13 cellular contexts compared by ENCODE assay signal in genomic region chr7:43727003-43727402, GRCh38. TPM values are rescaled to one million over a fixed set of nuclear protein-coding genes. Genes with fewer than 3 reads are reported as not detected.
DNase-seq lines count a peak whose midpoint lies in the region; ATAC-seq and TF ChIP-seq lines count a peak whose summit lies in the region.
"Had no signal": no experiment of that assay in that cellular context is flagged by ENCODE, and none has a peak within 500 bp of the region (broad histone marks: within the 10 kb centered on the region; RNA-seq: fewer than 3 reads in every experiment).

No MANE protein-coding gene starts in this region.

- no peak for TF ChIP-seq CTCF in Loucy (conservative IDR thresholded peaks at IDR 0.05; ENCODE audit: low read length)
- TF ChIP-seq CTCF in mammary epithelial cell (conservative IDR thresholded peaks at IDR 0.05 in 1 of 2, IDR thresholded peaks at IDR 0.05 in 1 of 2; ENCODE audit: extremely low read depth in 1 of 2, insufficient read depth in 1 of 2, low read depth in 1 of 2, low read length in 2 of 2) = no peak

- CTCF ChIA-PET in mammary epithelial cell (lab: Charles Lee; ENCODE audit: low non-redundant PET) = no interaction called here

- intact Hi-C loops in mammary epithelial cell (cut with micrococcal nuclease) = loop anchor here (5.0 kb wide), 2 partner anchors 35 to 225 kb away; no protein-coding TSS in a partner anchor
- intact Hi-C loops in posterior vena cava (cut with DNase I) = no loop called here

- 96% methylated on average over 5 of the region's 5 CpGs for WGBS in mammary epithelial cell (ENCODE audit: low coverage, missing lambda C conversion rate)

- dilution Hi-C loops in mammary epithelial cell (cut with HindIII; ENCODE audit: low sequenced_read_pairs) = no loop called here

- H3F3A ChIP-seq in Loucy (ENCODE audit: low read depth) = no peaks in the 10 kb centered on the region

- H3K36me3 ChIP-seq in Loucy (ENCODE audit: insufficient read depth, low read length) (no peaks in the 10 kb centered on the region), mammary epithelial cell (ENCODE audit: insufficient read depth, low read length) (no peaks in the 10 kb centered on the region)
- H3K36me3 ChIP-seq: suprapubic skin had no signal

- peak overlapping the region; percentile 47 for H3K27ac Mint-ChIP-seq in activated naive CD4-positive, alpha-beta T cell treated with anti-CD3 and anti-CD28 coated beads, Interleukin-2, amount 50 U/mL, for 24 hours
- no peak overlapping the region for H3K27ac Mint-ChIP-seq in stimulated activated naive CD8-positive, alpha-beta T cell treated with anti-CD3 and anti-CD28 coated beads, Interleukin-15, amount 100 ng/mL, for 72 hours

- no peak overlapping the region for H2AFZ ChIP-seq in Loucy (ENCODE audit: low read length)
- H2AFZ ChIP-seq in mammary epithelial cell (ENCODE audit: low read depth, low read length) = no peak overlapping the region

- H3K4me1 ChIP-seq in Loucy (ENCODE audit: insufficient read depth, low read length, poor library complexity, severe bottlenecking) = peaks cover 32% of the 10 kb centered on the region
- peaks cover 6% of the 10 kb centered on the region for H3K4me1 ChIP-seq in mammary epithelial cell (ENCODE audit: insufficient read depth, low read length)

- peaks cover 70% of the 10 kb centered on the region for H3K79me2 ChIP-seq in Loucy (ENCODE audit: insufficient read depth, low read length)
- peaks cover 70% of the 10 kb centered on the region for H3K79me2 ChIP-seq in mammary epithelial cell (ENCODE audit: insufficient read depth, low read length)

- H4K20me1 ChIP-seq in Loucy (ENCODE audit: insufficient read depth, low read length, poor library complexity, severe bottlenecking) = peaks cover 17% of the 10 kb centered on the region
- H4K20me1 ChIP-seq in mammary epithelial cell (ENCODE audit: insufficient read depth, low read length) = no peaks in the 10 kb centered on the region

- H3K27me3 Mint-ChIP-seq in activated naive CD4-positive, alpha-beta T cell treated with anti-CD3 and anti-CD28 coated beads, Interleukin-2, amount 50 U/mL, for 24 hours = no peaks in the 10 kb centered on the region
- no peaks in the 10 kb centered on the region for H3K27me3 Mint-ChIP-seq in stimulated activated naive CD8-positive, alpha-beta T cell treated with anti-CD3 and anti-CD28 coated beads, Interleukin-15, amount 100 ng/mL, for 72 hours

- H3K4me3 ChIP-seq in Loucy (ENCODE audit: low read length, poor library complexity, severe bottlenecking) (peak overlapping the region; percentile 88), mammary epithelial cell (replicated peaks in 1 of 3; ENCODE audit: insufficient read depth in 1 of 3, low read depth in 2 of 3, low read length in 3 of 3) (no peak overlapping the region)
- H3K4me3 ChIP-seq: suprapubic skin had no signal

- H3K9me3 ChIP-seq in Loucy (ENCODE audit: insufficient read depth, low read depth, low read length) (no peaks in the 10 kb centered on the region), mammary epithelial cell (replicated peaks; ENCODE audit: insufficient read depth, low read length) (no peaks in the 10 kb centered on the region)
- H3K9me3 ChIP-seq: suprapubic skin had no signal

- peak overlapping the region; percentile 93 for H3K4me3 Mint-ChIP-seq in activated naive CD4-positive, alpha-beta T cell treated with anti-CD3 and anti-CD28 coated beads, Interleukin-2, amount 50 U/mL, for 24 hours
- H3K4me3 Mint-ChIP-seq in stimulated activated naive CD8-positive, alpha-beta T cell treated with anti-CD3 and anti-CD28 coated beads, Interleukin-15, amount 100 ng/mL, for 72 hours = peak overlapping the region; percentile 55 to 97

- peaks cover 1% of the 10 kb centered on the region for H3K36me3 Mint-ChIP-seq in activated naive CD4-positive, alpha-beta T cell treated with anti-CD3 and anti-CD28 coated beads, Interleukin-2, amount 50 U/mL, for 24 hours

- no peaks in the 10 kb centered on the region for H3K9me2 ChIP-seq in Loucy (replicated peaks; ENCODE audit: low read depth, low read length)

- no TSS peak for BruUV-seq in mammary epithelial cell (replicated peaks; lab: Mats Ljungman, UMichigan)

- DNase-seq in activated naive CD4-positive, alpha-beta T cell treated with anti-CD3 and anti-CD28 coated beads, Interleukin-2, amount 50 U/mL, for 16 hours = no peak
- no peak for DNase-seq in mammary epithelial cell
- no peak for DNase-seq in stimulated activated naive CD8-positive, alpha-beta T cell treated with anti-CD3 and anti-CD28 coated beads, Interleukin-15, amount 100 ng/mL, for 72 hours
- no peak for DNase-seq in posterior vena cava (ENCODE audit: low spot score)
- no peak for DNase-seq in DMS53 (lab: John Stamatoyannopoulos, UW)
- DNase-seq: erythroblast, glutamatergic neuron, NCI-H1930 had no signal

- in situ Hi-C loops in mammary epithelial cell (cut with MboI; ENCODE audit: low sequenced_read_pairs in 2 of 2) = loop anchor here in 1 of 2 donors (10.0 kb wide), 1 partner anchor 108 kb away; no protein-coding TSS in a partner anchor

- H3K9ac ChIP-seq in Loucy (ENCODE audit: low read depth, low read length, poor library complexity, severe bottlenecking) = no peak overlapping the region
- H3K9ac ChIP-seq in mammary epithelial cell (ENCODE audit: insufficient read depth, low read length) = no peak overlapping the region

- H3K9me3 Mint-ChIP-seq in activated naive CD4-positive, alpha-beta T cell treated with anti-CD3 and anti-CD28 coated beads, Interleukin-2, amount 50 U/mL, for 24 hours = no peaks in the 10 kb centered on the region
- H3K9me3 Mint-ChIP-seq in stimulated activated naive CD8-positive, alpha-beta T cell treated with anti-CD3 and anti-CD28 coated beads, Interleukin-15, amount 100 ng/mL, for 72 hours = no peaks in the 10 kb centered on the region

- no peaks in the 10 kb centered on the region for H3K27me3 ChIP-seq in Loucy (ENCODE audit: insufficient read depth, low read length, poor library complexity, severe bottlenecking)
- H3K27me3 ChIP-seq in mammary epithelial cell (ENCODE audit: insufficient read depth, low read length) = no peaks in the 10 kb centered on the region
- H3K27me3 ChIP-seq: suprapubic skin had no signal

- H3K4me1 Mint-ChIP-seq in activated naive CD4-positive, alpha-beta T cell treated with anti-CD3 and anti-CD28 coated beads, Interleukin-2, amount 50 U/mL, for 24 hours = peaks cover 53% of the 10 kb centered on the region
- H3K4me1 Mint-ChIP-seq in stimulated activated naive CD8-positive, alpha-beta T cell treated with anti-CD3 and anti-CD28 coated beads, Interleukin-15, amount 100 ng/mL, for 72 hours = peaks cover 52% of the 10 kb centered on the region

- H3K27ac ChIP-seq in mammary epithelial cell (ENCODE audit: insufficient read depth, low read depth, low read length) = no peak overlapping the region
- H3K27ac ChIP-seq: HL-60, suprapubic skin had no signal

- ATAC-seq in stimulated activated naive CD8-positive, alpha-beta T cell treated with anti-CD3 and anti-CD28 coated beads, Interleukin-15, amount 100 ng/mL, for 72 hours = no peak
- no peak for ATAC-seq in GM21619 (IDR thresholded peaks at IDR 0.05; ENCODE audit: unreplicated experiment)

- H3K4me2 ChIP-seq in Loucy (ENCODE audit: low read depth, low read length, poor library complexity, severe bottlenecking) (peak overlapping the region; percentile 86), mammary epithelial cell (ENCODE audit: insufficient read depth, low read depth, low read length) (peak overlapping the region; percentile 1)

RNA-seq across cellular contexts. Expression of gene COA1, which starts 2.3 kb away (rescaled TPM):
- total RNA-seq in mammary epithelial cell (10 to 100 TPM; 34.8 to 51.6 TPM), posterior vena cava (10 to 100 TPM; 29.0 to 29.6 TPM)
- 25.9 TPM for polyA plus RNA-seq in mammary epithelial cell
- 16.5 TPM for polyA minus RNA-seq in mammary epithelial cell

RNA-seq across cellular contexts. Expression of gene BLVRA, which starts 31.5 kb away (rescaled TPM):
- total RNA-seq in mammary epithelial cell (10 to 100 TPM; 24.7 to 37.3 TPM), posterior vena cava (10 to 100 TPM; 54.2 to 63.0 TPM)
- polyA plus RNA-seq in mammary epithelial cell = 44.4 TPM
- polyA minus RNA-seq in mammary epithelial cell = 83.4 TPM
